In genomic region chr16:20849587-20850390, GRCh38 we compare ENCODE assay signal across 8 cellular contexts. TPM values are rescaled to one million over a fixed set of nuclear protein-coding genes. Genes with fewer than 3 reads are reported as not detected.
DNase-seq lines count a peak whose midpoint lies in the region; ATAC-seq and TF ChIP-seq lines count a peak whose summit lies in the region.

No MANE protein-coding gene starts in this region.

- H3K4me3 Mint-ChIP-seq in activated naive CD8-positive, alpha-beta T cell treated with anti-CD3 and anti-CD28 coated beads, Interleukin-2, amount 10 ng/mL, durations not matched to agents 7 days and 5 days: no peak overlapping the region

- H3K27ac Mint-ChIP-seq in activated naive CD8-positive, alpha-beta T cell treated with anti-CD3 and anti-CD28 coated beads, Interleukin-2, amount 10 ng/mL, durations not matched to agents 7 days and 5 days: no peak overlapping the region

- H3K36me3 ChIP-seq in DND-41 (ENCODE audit: insufficient read depth, low read length) (peaks cover 22% of the 10 kb centered on the region), rectal smooth muscle tissue (ENCODE audit: control insufficient read depth, insufficient read depth, low read length) (no peaks in the 10 kb centered on the region)

- peak; percentile 66; the same call in 2 of the 3 replicates for ATAC-seq in DND-41 (ENCODE audit: insufficient read depth, low read depth)
- ATAC-seq in activated naive CD8-positive, alpha-beta T cell treated with anti-CD3 and anti-CD28 coated beads, Interleukin-2, amount 10 ng/mL, durations not matched to agents 7 days and 5 days (ENCODE audit: low read depth): no peak
- ATAC-seq in left cardiac atrium: peak; percentile 11 to 13
- no peak for ATAC-seq in GM18520 (IDR thresholded peaks at IDR 0.05; ENCODE audit: unreplicated experiment)
- ATAC-seq in GM19463 (IDR thresholded peaks at IDR 0.05; ENCODE audit: unreplicated experiment): no peak

- H3K9ac ChIP-seq in DND-41 (ENCODE audit: low read depth, low read length) (no peak overlapping the region), rectal smooth muscle tissue (ENCODE audit: low read length) (no peak overlapping the region)

- no peaks in the 10 kb centered on the region for H3K27me3 Mint-ChIP-seq in activated naive CD8-positive, alpha-beta T cell treated with anti-CD3 and anti-CD28 coated beads, Interleukin-2, amount 10 ng/mL, durations not matched to agents 7 days and 5 days

- TF ChIP-seq CTCF in DND-41 (IDR thresholded peaks at IDR 0.05; ENCODE audit: borderline replicate concordance, extremely low read depth, low read length, poor library complexity, severe bottlenecking) (peak; percentile 99), LNCaP clone FGC (IDR thresholded peaks at IDR 0.05; ENCODE audit: control insufficient read depth, extremely low read depth, insufficient read depth) (peak; percentile 98)

- H3K27ac ChIP-seq in DND-41 (ENCODE audit: low read length): no peak overlapping the region
- H3K27ac ChIP-seq in rectal smooth muscle tissue (ENCODE audit: low read depth, low read length): peak overlapping the region; percentile 18

- peaks cover 21% of the 10 kb centered on the region for H3K36me3 Mint-ChIP-seq in activated naive CD8-positive, alpha-beta T cell treated with anti-CD3 and anti-CD28 coated beads, Interleukin-2, amount 10 ng/mL, durations not matched to agents 7 days and 5 days

- peaks cover 38% of the 10 kb centered on the region for H3K4me1 Mint-ChIP-seq in activated naive CD8-positive, alpha-beta T cell treated with anti-CD3 and anti-CD28 coated beads, Interleukin-2, amount 10 ng/mL, durations not matched to agents 7 days and 5 days

- H3K4me1 ChIP-seq in DND-41 (ENCODE audit: insufficient read depth, low read length): no peaks in the 10 kb centered on the region; the same call in none of the 2 replicates
- peaks cover 19% of the 10 kb centered on the region for H3K4me1 ChIP-seq in rectal smooth muscle tissue (ENCODE audit: control insufficient read depth, insufficient read depth, low read length)

- no peaks in the 10 kb centered on the region for H3K79me2 ChIP-seq in DND-41 (ENCODE audit: insufficient read depth, low read length)

- POLR2A ChIA-PET in activated naive CD8-positive, alpha-beta T cell treated with anti-CD3 and anti-CD28 coated beads, Interleukin-2, amount 10 ng/mL, durations not matched to agents 7 days and 5 days (lab: Charles Lee): interaction anchor here (0.5 to 1.6 kb wide), 3 partner anchors 19 to 1782 kb away, joined by 3 to 6 read pairs (median 3); partner anchors contain the start of gene COQ7

- H2AFZ ChIP-seq in DND-41 (ENCODE audit: low read depth, low read length): no peak overlapping the region

- peak; percentile 67 for DNase-seq in DND-41
- DNase-seq in LNCaP clone FGC (ENCODE audit: low read depth): no peak
- peak; percentile 46 for DNase-seq in SW480 (ENCODE audit: low spot score)
- DNase-seq in activated naive CD8-positive, alpha-beta T cell treated with anti-CD3 and anti-CD28 coated beads, Interleukin-2, amount 10 ng/mL, durations not matched to agents 7 days and 5 days: peak; percentile 63
- DNase-seq in left cardiac atrium: peak; percentile 69

- no peak overlapping the region for H3K4me2 ChIP-seq in DND-41 (ENCODE audit: insufficient read depth, low read length)

- no peaks in the 10 kb centered on the region for H3K9me3 Mint-ChIP-seq in activated naive CD8-positive, alpha-beta T cell treated with anti-CD3 and anti-CD28 coated beads, Interleukin-2, amount 10 ng/mL, durations not matched to agents 7 days and 5 days

- no peaks in the 10 kb centered on the region for H3K9me3 ChIP-seq in DND-41 (ENCODE audit: insufficient read depth, low read length, severe bottlenecking)

- no peak overlapping the region for H3K4me3 ChIP-seq in DND-41 (ENCODE audit: low read depth in 1 of 2, low read length in 2 of 2)
- H3K4me3 ChIP-seq in LNCaP clone FGC (ENCODE audit: low read depth, low read length): no peak overlapping the region
- no peak overlapping the region for H3K4me3 ChIP-seq in rectal smooth muscle tissue (ENCODE audit: low read length)

- H3K27me3 ChIP-seq in DND-41 (ENCODE audit: insufficient read depth, low read length, poor library complexity): no peaks in the 10 kb centered on the region
- no peaks in the 10 kb centered on the region for H3K27me3 ChIP-seq in rectal smooth muscle tissue (ENCODE audit: control insufficient read depth, insufficient read depth, low read length)

- intact Hi-C loops in left cardiac atrium (cut with DNase I): loop anchor here (1.0 to 10.0 kb wide), 5 partner anchors 48 to 238 kb away; partner anchors contain the start of genes DCUN1D3 (in 1 of the 2) and LYRM1 (in 1 of the 2)

- H4K20me1 ChIP-seq in DND-41 (ENCODE audit: insufficient read depth, low read length): no peaks in the 10 kb centered on the region

RNA-seq across cellular contexts. Expression of gene REXO5, which starts 43.5 kb away (rescaled TPM):
- total RNA-seq in activated naive CD8-positive, alpha-beta T cell treated with anti-CD3 and anti-CD28 coated beads, Interleukin-2, amount 10 ng/mL, durations not matched to agents 7 days and 5 days: 10 to 100 TPM; 12.4 to 13.7 TPM
- total RNA-seq in left cardiac atrium: 1 to 10 TPM; 2.3 to 3.5 TPM

RNA-seq across cellular contexts. Expression of gene ERI2, which starts 43.5 kb away (rescaled TPM):
- 10 to 100 TPM; 14.1 to 16.6 TPM for total RNA-seq in activated naive CD8-positive, alpha-beta T cell treated with anti-CD3 and anti-CD28 coated beads, Interleukin-2, amount 10 ng/mL, durations not matched to agents 7 days and 5 days
- 10 to 100 TPM in 1 of 2 donors, 1 to 10 TPM in 1; 7.2 to 10.9 TPM for total RNA-seq in left cardiac atrium

RNA-seq across cellular contexts. Expression of gene DCUN1D3, which starts 50.4 kb away (rescaled TPM):
- 10 to 100 TPM; 12.0 to 13.1 TPM for total RNA-seq in activated naive CD8-positive, alpha-beta T cell treated with anti-CD3 and anti-CD28 coated beads, Interleukin-2, amount 10 ng/mL, durations not matched to agents 7 days and 5 days
- 10 to 100 TPM; 15.6 to 27.4 TPM for total RNA-seq in left cardiac atrium

RNA-seq across cellular contexts. Expression of gene LYRM1, which starts 50.8 kb away (rescaled TPM):
- 10 to 100 TPM; 24.9 to 26.9 TPM for total RNA-seq in activated naive CD8-positive, alpha-beta T cell treated with anti-CD3 and anti-CD28 coated beads, Interleukin-2, amount 10 ng/mL, durations not matched to agents 7 days and 5 days
- 10 to 100 TPM; 32.6 TPM for total RNA-seq in left cardiac atrium

Comparison
In these comparisons a context has a peak if more than half of its experiments do, and no peak if none do; other contexts are left out.
1. ATAC-seq: peak in DND-41 (single experiment) and left cardiac atrium (2 of 2); none in activated naive CD8-positive, alpha-beta T cell treated with anti-CD3 and anti-CD28 coated beads, Interleukin-2, amount 10 ng/mL, durations not matched to agents 7 days and 5 days (single experiment), GM18520 (single experiment) and GM19463 (single experiment).